22 cellular contexts compared by ENCODE assay signal in genomic region chr12:131386781-131387180, GRCh38.
"Had no signal": no experiment of that assay in that cellular context is flagged by ENCODE, and none has a peak within 500 bp of the region (broad histone marks: within the 10 kb centered on the region; RNA-seq: fewer than 3 reads in every experiment).

No MANE protein-coding gene starts in this region.

- H3K36me3 Mint-ChIP-seq: immature natural killer cell; memory B cell; natural killer cell; stimulated activated effector memory CD8-positive, alpha-beta T cell treated with anti-CD3 and anti-CD28 coated beads, Interleukin-12 subunit alpha, Interleukin-12 subunit beta, amount 100 ng/mL, for 72 hours; type B pancreatic cell had no signal

- H3K9me3 Mint-ChIP-seq: immature natural killer cell; memory B cell; natural killer cell; stimulated activated effector memory CD8-positive, alpha-beta T cell treated with anti-CD3 and anti-CD28 coated beads, Interleukin-12 subunit alpha, Interleukin-12 subunit beta, amount 100 ng/mL, for 72 hours; type B pancreatic cell had no signal

- H3K27ac ChIP-seq: coronary artery, esophagus squamous epithelium, psoas muscle, sigmoid colon, stomach, tibial artery had no signal

- H3K4me1 Mint-ChIP-seq: memory B cell; natural killer cell; stimulated activated effector memory CD8-positive, alpha-beta T cell treated with anti-CD3 and anti-CD28 coated beads, Interleukin-12 subunit alpha, Interleukin-12 subunit beta, amount 100 ng/mL, for 72 hours had no signal

- H3K4me3 Mint-ChIP-seq: immature natural killer cell; memory B cell; natural killer cell; stimulated activated effector memory CD8-positive, alpha-beta T cell treated with anti-CD3 and anti-CD28 coated beads, Interleukin-12 subunit alpha, Interleukin-12 subunit beta, amount 100 ng/mL, for 72 hours; type B pancreatic cell had no signal

- H3K4me1 ChIP-seq: esophagus squamous epithelium, psoas muscle, sigmoid colon, stomach, tibial artery had no signal

- H3K36me3 ChIP-seq: esophagus squamous epithelium, sigmoid colon, stomach, tibial artery had no signal

- H3K9me3 ChIP-seq: esophagus squamous epithelium, psoas muscle, sigmoid colon, stomach, tibial artery had no signal

- H3K4me3 ChIP-seq: coronary artery, esophagus squamous epithelium, lung, psoas muscle, sigmoid colon, stomach, tibial artery had no signal

- H3K27ac Mint-ChIP-seq: immature natural killer cell; memory B cell; natural killer cell; stimulated activated effector memory CD8-positive, alpha-beta T cell treated with anti-CD3 and anti-CD28 coated beads, Interleukin-12 subunit alpha, Interleukin-12 subunit beta, amount 100 ng/mL, for 72 hours; type B pancreatic cell had no signal

- DNase-seq: dermis blood vessel endothelial cell; effector memory CD4-positive, alpha-beta T cell; esophagus squamous epithelium; foreskin melanocyte; glutamatergic neuron; hypothalamus; immature natural killer cell; natural killer cell; psoas muscle; stimulated activated CD4-positive, alpha-beta T cell treated with anti-CD3 and anti-CD28 coated beads, Interleukin-2, amount 100 ng/mL, for 24 hours; stimulated activated CD4-positive, alpha-beta T cell treated with anti-CD3 and anti-CD28 coated beads, Interleukin-4, amount 100 ng/mL, for 24 hours; stimulated activated naive CD4-positive, alpha-beta T cell treated with Interleukin-2 at 50 U/mL for 16 hours; stomach; tibial artery had no signal

- ATAC-seq: left lobe of liver; psoas muscle; right cardiac atrium; stimulated activated effector memory CD8-positive, alpha-beta T cell treated with anti-CD3 and anti-CD28 coated beads, Interleukin-12 subunit alpha, Interleukin-12 subunit beta, amount 100 ng/mL, for 72 hours had no signal
